In genomic region chr3:101998256-101998926, GRCh38 we compare ENCODE assay signal across 14 cellular contexts.
DNase-seq lines count a peak whose midpoint lies in the region; ATAC-seq and TF ChIP-seq lines count a peak whose summit lies in the region.
"Had no signal": no experiment of that assay in that cellular context is flagged by ENCODE, and none has a peak within 500 bp of the region (broad histone marks: within the 10 kb centered on the region; RNA-seq: fewer than 3 reads in every experiment).

No MANE protein-coding gene starts in this region.

- H3K9ac ChIP-seq in OCI-LY1 (ENCODE audit: low read length): peak overlapping the region; percentile 27; the same call in 1 of the 2 replicates
- no peak overlapping the region for H3K9ac ChIP-seq in smooth muscle cell (ENCODE audit: low read depth)

- peak overlapping the region; percentile 82 for H3K27ac ChIP-seq in OCI-LY1 (ENCODE audit: low read depth, low read length, poor library complexity, severe bottlenecking)
- H3K27ac ChIP-seq in smooth muscle cell (ENCODE audit: low read depth): peak overlapping the region; percentile 34
- H3K27ac ChIP-seq: SJSA1 had no signal

- no peaks in the 10 kb centered on the region for H3K36me3 ChIP-seq in OCI-LY1 (ENCODE audit: insufficient read depth, low read length)
- no peaks in the 10 kb centered on the region for H3K36me3 ChIP-seq in smooth muscle cell (ENCODE audit: low read depth)
- H3K36me3 ChIP-seq: SJSA1 had no signal

- no peaks in the 10 kb centered on the region; the same call in 1 of the 2 replicates for H3F3A ChIP-seq in OCI-LY1 (ENCODE audit: insufficient read depth, low read length)
- peaks cover 3% of the 10 kb centered on the region for H3F3A ChIP-seq in smooth muscle cell (ENCODE audit: low read depth)

- H3K4me3 ChIP-seq in OCI-LY1 (ENCODE audit: low read depth, low read length, poor library complexity, severe bottlenecking) (no peak overlapping the region), fibroblast of villous mesenchyme (ENCODE audit: low read depth, low read length) (no peak overlapping the region), smooth muscle cell (no peak overlapping the region)
- H3K4me3 ChIP-seq: SJSA1 had no signal

- H3K9me2 ChIP-seq in OCI-LY1 (ENCODE audit: low read depth, low read length): no peaks in the 10 kb centered on the region

- H4K20me1 ChIP-seq in OCI-LY1 (ENCODE audit: insufficient read depth, low read length) (no peaks in the 10 kb centered on the region), smooth muscle cell (ENCODE audit: low read depth) (no peaks in the 10 kb centered on the region)

- H3K9me3 ChIP-seq in OCI-LY1 (ENCODE audit: low read length) (no peaks in the 10 kb centered on the region), smooth muscle cell (replicated peaks; ENCODE audit: low read depth) (no peaks in the 10 kb centered on the region)
- H3K9me3 ChIP-seq: SJSA1 had no signal

- H3K79me2 ChIP-seq in OCI-LY1 (ENCODE audit: insufficient read depth, low read length): no peaks in the 10 kb centered on the region
- no peaks in the 10 kb centered on the region for H3K79me2 ChIP-seq in smooth muscle cell (ENCODE audit: low read depth)

- H3K27me3 ChIP-seq in OCI-LY1 (ENCODE audit: insufficient read depth, low read length): no peaks in the 10 kb centered on the region
- no peaks in the 10 kb centered on the region for H3K27me3 ChIP-seq in smooth muscle cell (ENCODE audit: low read depth)
- H3K27me3 ChIP-seq: SJSA1 had no signal

- no peak overlapping the region for H2AFZ ChIP-seq in OCI-LY1 (ENCODE audit: low read length)
- H2AFZ ChIP-seq in smooth muscle cell (ENCODE audit: low read depth): peak overlapping the region; percentile 52

- DNase-seq in EH (ENCODE audit: low read depth) (peak; percentile 87), fibroblast of villous mesenchyme (ENCODE audit: low read depth) (peak; percentile 87), smooth muscle cell (lab: John Stamatoyannopoulos, UW; ENCODE audit: unreplicated experiment) (no peak), globus pallidus (ENCODE audit: low spot score) (no peak), NCI-H774 (lab: John Stamatoyannopoulos, UW) (no peak)
- DNase-seq: activated CD4-positive, alpha-beta T cell treated with anti-CD3 and anti-CD28 coated beads, Interleukin-2, amount 10 ng/mL, durations not matched to agents 7 days and 5 days; activated naive CD4-positive, alpha-beta T cell treated with anti-CD3 and anti-CD28 coated beads for 36 hours; immature natural killer cell; KG1; NCI-H2227 treated with DMSO at 0.1 percent for 48 hours had no signal

- no peak for ATAC-seq in HG02973 (IDR thresholded peaks at IDR 0.05; ENCODE audit: unreplicated experiment)
- ATAC-seq in HG03378 (IDR thresholded peaks at IDR 0.05; ENCODE audit: unreplicated experiment): no peak

- WGBS in smooth muscle cell (ENCODE audit: low lambda C conversion rate): 89% methylated on average over 3 of the region's 3 CpGs

- TF ChIP-seq CTCF in OCI-LY1 (IDR thresholded peaks at IDR 0.05; ENCODE audit: low read length) (peak; percentile 56), fibroblast of villous mesenchyme (IDR thresholded peaks at IDR 0.05; ENCODE audit: insufficient read depth, low read depth, low read length) (peak; percentile 7), smooth muscle cell (IDR thresholded peaks at IDR 0.05; ENCODE audit: borderline replicate concordance, insufficient read depth, poor library complexity, severe bottlenecking) (no peak)

- peak overlapping the region; percentile 21; the same call in 1 of the 2 replicates for H3K4me2 ChIP-seq in OCI-LY1 (ENCODE audit: low read length)
- H3K4me2 ChIP-seq in smooth muscle cell: peak overlapping the region; percentile 22

- H3K4me1 ChIP-seq in OCI-LY1 (ENCODE audit: insufficient read depth, low read length, severe bottlenecking) (peaks cover 72% of the 10 kb centered on the region), smooth muscle cell (ENCODE audit: low read depth) (no peaks in the 10 kb centered on the region)

Comparison
In these comparisons a context has a peak if more than half of its experiments do, and no peak if none do; other contexts are left out.
1. DNase-seq: peak in EH (single experiment) and fibroblast of villous mesenchyme (single experiment); none in smooth muscle cell (single experiment), globus pallidus (single experiment) and NCI-H774 (single experiment).